In genomic region chr21:46097826-46098286, GRCh38 we compare ENCODE assay signal across 8 cellular contexts. TPM values are rescaled to one million over a fixed set of nuclear protein-coding genes. Genes with fewer than 3 reads are reported as not detected.
DNase-seq lines count a peak whose midpoint lies in the region; ATAC-seq and TF ChIP-seq lines count a peak whose summit lies in the region.

COL6A2 (plus strand) TSS chr21:46098112.

- WGBS in lower leg skin, 2 donors, result 0 to 1% methylated on average over 1 to 21 of the region's 58 CpGs

- intact Hi-C loops in colonic mucosa (cut with DNase I) (loop anchor here (5.0 kb wide), 1 partner anchor 116 kb away; the partner anchor contains the start of gene COL6A1), lower leg skin (cut with DNase I; ENCODE audit: low total_unique reads) (loop anchor here (10.0 kb wide), 1 partner anchor 123 kb away; no protein-coding TSS in a partner anchor)

- H3K4me1 ChIP-seq in colonic mucosa, result no peaks in the 10 kb centered on the region

- H3K4me3 ChIP-seq in colonic mucosa (peak within 1 kb of the TSS; percentile 45), lower leg skin (ENCODE audit: low read depth, poor library complexity, severe bottlenecking) (peak within 1 kb of the TSS; percentile 39)

- DNase-seq in SKM-1 treated with dmso at 0.1 percent for 144 hours (lab: John Stamatoyannopoulos, UW; ENCODE audit: unreplicated experiment) (peak; percentile 14), SKM-1 (lab: John Stamatoyannopoulos, UW; ENCODE audit: unreplicated experiment) (no peak), colonic mucosa (peak; percentile 40), lower leg skin (ENCODE audit: low spot score in 2 of 2) (peak; percentile 41 to 92), AML-193 (lab: John Stamatoyannopoulos, UW) (no peak)
- peak; percentile 64 for DNase-seq in activated CD4-positive, alpha-beta T cell treated with anti-CD3 and anti-CD28 coated beads for 48 hours
- DNase-seq in stimulated activated CD4-positive, alpha-beta T cell treated with anti-CD3 and anti-CD28 coated beads, TNF-alpha, amount 100 ng/mL, for 24 hours (ENCODE audit: low read depth in 3 of 3), result peak; percentile 7 to 59 (median 22)

- H3K9me3 ChIP-seq in colonic mucosa, result no peaks in the 10 kb centered on the region

- H3K27ac ChIP-seq in colonic mucosa, result peak within 1 kb of the TSS; percentile 75

- peaks cover 22% of the 10 kb centered on the region for H3K27me3 ChIP-seq in colonic mucosa

- TF ChIP-seq CTCF in colonic mucosa (IDR thresholded peaks at IDR 0.05), result peak; percentile 16
- no peak for TF ChIP-seq CTCF in lower leg skin (IDR thresholded peaks at IDR 0.05)

- ATAC-seq in HG02798 (IDR thresholded peaks at IDR 0.05; ENCODE audit: poor library complexity, unreplicated experiment), result no peak

- peak in 1 of 2 donors; percentile 68 for TF ChIP-seq POLR2A in lower leg skin (IDR thresholded peaks at IDR 0.05)

- H3K9ac ChIP-seq in colonic mucosa (ENCODE audit: low read depth in 2 of 2, low read length in 2 of 2), result peak within 1 kb of the TSS; percentile 51 to 84

- H3K36me3 ChIP-seq in colonic mucosa, result no peaks in the 10 kb centered on the region

RNA-seq across cellular contexts. Expression of gene COL6A2, which starts in this region (rescaled TPM):
- total RNA-seq in colonic mucosa (100 to 1,000 TPM in 1 of 2 donors, 10 to 100 TPM in 1; 55.7 to 190 TPM), lower leg skin (100 to 1,000 TPM; 137 to 543 (median 164) TPM)

Comparison
In these comparisons a context has a peak if more than half of its experiments do, and no peak if none do; other contexts are left out.
1. DNase-seq: peak in SKM-1 treated with dmso at 0.1 percent for 144 hours (single experiment), activated CD4-positive, alpha-beta T cell treated with anti-CD3 and anti-CD28 coated beads for 48 hours (single experiment), colonic mucosa (single experiment), lower leg skin (2 of 2) and stimulated activated CD4-positive, alpha-beta T cell treated with anti-CD3 and anti-CD28 coated beads, TNF-alpha, amount 100 ng/mL, for 24 hours (3 of 3); none in SKM-1 (single experiment) and AML-193 (0 of 2).